8 cellular contexts compared by ENCODE assay signal in the genomic region with DNA sequence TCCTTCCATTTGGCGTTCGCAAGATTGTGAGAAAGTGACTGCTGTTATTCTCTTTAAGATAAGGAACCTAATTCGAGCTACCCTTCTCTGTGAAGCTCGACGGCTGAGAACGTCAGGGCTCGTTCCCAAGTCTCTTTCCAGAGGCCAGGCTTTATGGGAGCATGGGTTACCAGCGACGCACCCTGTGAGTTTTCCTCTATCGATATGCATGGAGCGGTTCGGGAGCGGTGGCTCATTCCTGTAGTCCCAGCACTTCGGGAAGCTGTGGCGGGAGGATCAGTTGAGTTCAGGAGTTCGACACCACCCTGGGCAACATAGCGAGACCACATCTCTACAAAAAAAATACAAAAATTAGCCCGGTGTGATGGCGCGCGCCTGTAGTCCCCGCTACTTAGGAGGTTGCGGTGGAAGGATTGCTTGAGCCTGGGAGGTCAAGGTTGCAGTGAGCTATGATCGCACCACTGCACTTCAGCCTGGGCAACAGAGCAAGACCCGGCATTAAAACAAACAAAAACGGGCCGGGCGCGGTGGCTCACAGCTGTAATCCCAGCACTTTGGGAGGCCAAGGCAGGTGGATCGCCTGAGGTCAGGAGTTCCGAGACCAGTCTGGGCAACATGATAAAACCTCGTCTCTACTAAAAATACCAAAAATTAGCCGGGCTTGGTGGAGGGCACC.
A peak's percentile ranks its signal among the peaks of the same experiment; 100 is the strongest.
DNase-seq lines count a peak whose midpoint lies in the region; ATAC-seq and TF ChIP-seq lines count a peak whose summit lies in the region.

No MANE protein-coding gene starts in this region.

- peaks cover 34% of the 10 kb centered on the region for H3K36me3 ChIP-seq in rectal smooth muscle tissue (ENCODE audit: control insufficient read depth, insufficient read depth, low read length)

- H3K4me1 ChIP-seq in rectal smooth muscle tissue (ENCODE audit: control insufficient read depth, insufficient read depth, low read length), result peaks cover 7% of the 10 kb centered on the region

- peak overlapping the region; percentile 69 for H3K4me3 ChIP-seq in GM12864 (ENCODE audit: low read depth, low read length)
- H3K4me3 ChIP-seq in rectal smooth muscle tissue (ENCODE audit: low read length), result peak overlapping the region; percentile 97

- ATAC-seq in HG03439 (IDR thresholded peaks at IDR 0.05; ENCODE audit: unreplicated experiment), result no peak
- no peak for ATAC-seq in GM21576 (IDR thresholded peaks at IDR 0.05; ENCODE audit: unreplicated experiment)

- no peaks in the 10 kb centered on the region for H3K27me3 ChIP-seq in rectal smooth muscle tissue (ENCODE audit: control insufficient read depth, insufficient read depth, low read length)

- H3K27ac ChIP-seq in VCaP (peak overlapping the region; percentile 98), rectal smooth muscle tissue (ENCODE audit: low read depth, low read length) (peak overlapping the region; percentile 78)

- DNase-seq in GM12864 (ENCODE audit: low read depth), result no peak
- peak; percentile 8 for DNase-seq in globus pallidus (ENCODE audit: low spot score)
- no peak for DNase-seq in activated CD8-positive, alpha-beta memory T cell treated with anti-CD3 and anti-CD28 coated beads, Interleukin-2, amount 50 U/mL, for 4 hours
- no peak for DNase-seq in central memory CD4-positive, alpha-beta T cell

- peak overlapping the region; percentile 16 for H3K9ac ChIP-seq in rectal smooth muscle tissue (ENCODE audit: low read length)

- TF ChIP-seq CTCF in GM12864 (IDR thresholded peaks at IDR 0.05; ENCODE audit: low read depth, low read length, missing control alignments), result no peak
- no peak for TF ChIP-seq CTCF in VCaP (conservative IDR thresholded peaks at IDR 0.05)
